In genomic region chr18:36067118-36067957, GRCh38 we compare ENCODE assay signal across 8 cellular contexts. TPM values are rescaled to one million over a fixed set of nuclear protein-coding genes. Genes with fewer than 3 reads are reported as not detected.
A peak's percentile ranks its signal among the peaks of the same experiment; 100 is the strongest.
DNase-seq lines count a peak whose midpoint lies in the region; ATAC-seq, FAIRE-seq and TF ChIP-seq lines count a peak whose summit lies in the region.

TSS of gene RPRD1A (minus strand) at chr18:36067559. CDS start at chr18:36067404, 155 bp downstream.

- no peaks in the 10 kb centered on the region for H3K9me3 Mint-ChIP-seq in natural killer cell treated with Interleukin-12 subunit alpha and Interleukin-12 subunit beta and Interleukin-15 and Interleukin-18, amount 100 ng/mL, for 72 hours

- H3K9me3 ChIP-seq in Loucy (ENCODE audit: insufficient read depth, low read depth, low read length), result no peaks in the 10 kb centered on the region

- H3K4me2 ChIP-seq in Loucy (ENCODE audit: low read depth, low read length, poor library complexity, severe bottlenecking), result peak within 1 kb of the TSS; percentile 89

- TF ChIP-seq POLR2A in H54 (IDR thresholded peaks at IDR 0.05; ENCODE audit: low read depth, low read length) (peak; percentile 61), Raji (IDR thresholded peaks at IDR 0.05; ENCODE audit: insufficient read depth, low read depth, low read length) (peak; percentile 84)

- peaks cover 25% of the 10 kb centered on the region for H3K27me3 ChIP-seq in Loucy (ENCODE audit: insufficient read depth, low read length, poor library complexity, severe bottlenecking)

- H3F3A ChIP-seq in Loucy (ENCODE audit: low read depth), result no peaks in the 10 kb centered on the region

- no peaks in the 10 kb centered on the region for H3K36me3 ChIP-seq in Loucy (ENCODE audit: insufficient read depth, low read length)

- peak within 1 kb of the TSS; percentile 95 for H3K9ac ChIP-seq in Loucy (ENCODE audit: low read depth, low read length, poor library complexity, severe bottlenecking)

- H3K36me3 Mint-ChIP-seq in natural killer cell treated with Interleukin-12 subunit alpha and Interleukin-12 subunit beta and Interleukin-15 and Interleukin-18, amount 100 ng/mL, for 72 hours, result no peaks in the 10 kb centered on the region

- H3K27me3 Mint-ChIP-seq in natural killer cell treated with Interleukin-12 subunit alpha and Interleukin-12 subunit beta and Interleukin-15 and Interleukin-18, amount 100 ng/mL, for 72 hours, result no peaks in the 10 kb centered on the region

- H3K27ac Mint-ChIP-seq in natural killer cell treated with Interleukin-12 subunit alpha and Interleukin-12 subunit beta and Interleukin-15 and Interleukin-18, amount 100 ng/mL, for 72 hours, result peak within 1 kb of the TSS; percentile 89 to 94

- ATAC-seq in natural killer cell treated with Interleukin-12 subunit alpha and Interleukin-12 subunit beta and Interleukin-15 and Interleukin-18, amount 100 ng/mL, for 72 hours, result peak; percentile 95 to 97
- peak; percentile 94 for ATAC-seq in stimulated activated naive CD8-positive, alpha-beta T cell treated with anti-CD3 and anti-CD28 coated beads, Interleukin-15, Interleukin-2, amounts not matched to agents 100 U/mL and 50 U/mL, for 24 hours

- peak within 1 kb of the TSS; percentile 99 for H3K4me3 ChIP-seq in Loucy (ENCODE audit: low read length, poor library complexity, severe bottlenecking)

- peaks cover 19 to 24% of the 10 kb centered on the region in 2 donors for H3K4me1 Mint-ChIP-seq in natural killer cell treated with Interleukin-12 subunit alpha and Interleukin-12 subunit beta and Interleukin-15 and Interleukin-18, amount 100 ng/mL, for 72 hours (ENCODE audit: low read depth in 2 of 2)

- peak within 1 kb of the TSS; percentile 95 for H3K4me3 Mint-ChIP-seq in natural killer cell treated with Interleukin-12 subunit alpha and Interleukin-12 subunit beta and Interleukin-15 and Interleukin-18, amount 100 ng/mL, for 72 hours

- H2AFZ ChIP-seq in Loucy (ENCODE audit: low read length), result peak within 1 kb of the TSS; percentile 96

- peaks cover 50% of the 10 kb centered on the region for H3K79me2 ChIP-seq in Loucy (ENCODE audit: insufficient read depth, low read length)

- peak; percentile 94 for DNase-seq in EL
- DNase-seq in H54 (ENCODE audit: insufficient read length, low spot score), result peak; percentile 75
- DNase-seq in activated T-helper 9 cell treated with anti-CD3 and anti-CD28 coated beads, Interleukin-2, amount 50 U/mL, for 16 hours (ENCODE audit: low read depth), result peak; percentile 95
- DNase-seq in fibroblast of peridontal ligament (ENCODE audit: extremely low read depth), result peak; percentile 89
- peak; percentile 99 for DNase-seq in natural killer cell treated with Interleukin-12 subunit alpha and Interleukin-12 subunit beta and Interleukin-15 and Interleukin-18, amount 100 ng/mL, for 72 hours (ENCODE audit: low spot score)
- peak; percentile 99 for DNase-seq in stimulated activated naive CD8-positive, alpha-beta T cell treated with anti-CD3 and anti-CD28 coated beads, Interleukin-15, Interleukin-2, amounts not matched to agents 100 U/mL and 50 U/mL, for 24 hours

- peaks cover 30% of the 10 kb centered on the region for H3K4me1 ChIP-seq in Loucy (ENCODE audit: insufficient read depth, low read length, poor library complexity, severe bottlenecking)

- FAIRE-seq in H54 (lab: Jason Lieb, UNC), result peak; percentile 48

- TF ChIP-seq CTCF in Loucy (conservative IDR thresholded peaks at IDR 0.05; ENCODE audit: low read length), result no peak

- H4K20me1 ChIP-seq in Loucy (ENCODE audit: insufficient read depth, low read length, poor library complexity, severe bottlenecking), result peaks cover 38% of the 10 kb centered on the region

- no peaks in the 10 kb centered on the region for H3K9me2 ChIP-seq in Loucy (replicated peaks; ENCODE audit: low read depth, low read length)

RNA-seq across cellular contexts. Expression of gene RPRD1A, which starts in this region (rescaled TPM):
- total RNA-seq in natural killer cell treated with Interleukin-12 subunit alpha and Interleukin-12 subunit beta and Interleukin-15 and Interleukin-18, amount 100 ng/mL, for 72 hours, result 10 to 100 TPM; 16.0 to 38.6 TPM

Comparison
In these comparisons a context has a peak if more than half of its experiments do, and no peak if none do; other contexts are left out.
1. Peak in every context shown above with its lines: DNase-seq, ATAC-seq and H3K4me3 ChIP-seq.